Comparison of ENCODE assay signal across 22 cellular contexts in the genomic region with DNA sequence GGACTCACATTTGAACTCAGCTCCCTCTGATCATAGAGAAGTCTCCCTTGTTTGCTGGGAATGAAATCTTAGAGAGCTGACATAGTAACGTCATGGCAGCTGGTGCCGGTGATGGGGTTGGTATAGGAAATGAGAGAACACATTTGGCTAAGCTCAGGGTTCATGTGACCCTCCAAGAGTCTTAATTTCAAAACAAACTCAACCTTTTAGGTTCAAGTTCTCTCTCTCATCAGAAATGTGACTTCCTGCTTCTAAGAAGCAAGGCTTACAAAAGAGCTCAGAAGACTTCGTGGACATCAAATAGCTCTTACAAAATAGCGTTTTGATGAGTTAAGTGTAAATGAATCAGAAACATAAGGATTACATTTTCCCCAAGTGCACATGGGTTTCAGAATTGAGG.
"Had no signal": no experiment of that assay in that cellular context is flagged by ENCODE, and none has a peak within 500 bp of the region (broad histone marks: within the 10 kb centered on the region; RNA-seq: fewer than 3 reads in every experiment).

No MANE protein-coding gene starts in this region.

- DNase-seq: activated B cell treated with CpG ODN at 0.5 μM for 24 hours; activated CD4-positive, alpha-beta T cell treated with anti-CD3 and anti-CD28 coated beads for 36 hours; activated CD4-positive, alpha-beta T cell treated with anti-CD3 and anti-CD28 coated beads, Interleukin-2, amount 50 U/mL, for 48 hours; activated CD8-positive, alpha-beta memory T cell treated with anti-CD3 and anti-CD28 coated beads, Interleukin-2, amount 50 U/mL, for 48 hours; activated naive CD4-positive, alpha-beta T cell; activated T-cell treated with anti-CD3 and anti-CD28 coated beads, Interleukin-2, amount 50 U/mL, for 4 hours; amniotic stem cell; endodermal cell; esophagus squamous epithelium; heart left ventricle; lower lobe of right lung; naive B cell; retina; sigmoid colon; stimulated activated CD4-positive, alpha-beta T cell treated with anti-CD3 and anti-CD28 coated beads, Interleukin-4, amount 100 ng/mL, for 1 hour; stimulated activated naive CD4-positive, alpha-beta T cell; T1000; upper lobe of right lung had no signal

- H3K27ac ChIP-seq: breast epithelium, coronary artery, esophagus squamous epithelium, heart left ventricle, lower lobe of right lung, sigmoid colon, thoracic aorta, upper lobe of right lung had no signal

- H3K9me3 ChIP-seq: breast epithelium, esophagus squamous epithelium, heart left ventricle, lower lobe of right lung, sigmoid colon, thoracic aorta, upper lobe of right lung had no signal

- H3K27me3 ChIP-seq: breast epithelium, esophagus squamous epithelium, heart left ventricle, sigmoid colon, upper lobe of right lung had no signal

- H3K36me3 ChIP-seq: breast epithelium, esophagus squamous epithelium, heart left ventricle, lower lobe of right lung, sigmoid colon, thoracic aorta, upper lobe of right lung had no signal

- H3K4me1 ChIP-seq: breast epithelium, esophagus squamous epithelium, heart left ventricle, lower lobe of right lung, sigmoid colon, upper lobe of right lung had no signal

- H3K4me3 ChIP-seq: breast epithelium, coronary artery, esophagus squamous epithelium, heart left ventricle, lower lobe of right lung, sigmoid colon, thoracic aorta, upper lobe of right lung had no signal

- ATAC-seq: activated CD4-positive, alpha-beta T cell treated with anti-CD3 and anti-CD28 coated beads for 36 hours; activated T-cell treated with anti-CD3 and anti-CD28 coated beads, Interleukin-2, amount 50 U/mL, for 4 hours; heart left ventricle; left lobe of liver; lower lobe of right lung; upper lobe of right lung had no signal
